16 cellular contexts compared by ENCODE assay signal in the genomic region with DNA sequence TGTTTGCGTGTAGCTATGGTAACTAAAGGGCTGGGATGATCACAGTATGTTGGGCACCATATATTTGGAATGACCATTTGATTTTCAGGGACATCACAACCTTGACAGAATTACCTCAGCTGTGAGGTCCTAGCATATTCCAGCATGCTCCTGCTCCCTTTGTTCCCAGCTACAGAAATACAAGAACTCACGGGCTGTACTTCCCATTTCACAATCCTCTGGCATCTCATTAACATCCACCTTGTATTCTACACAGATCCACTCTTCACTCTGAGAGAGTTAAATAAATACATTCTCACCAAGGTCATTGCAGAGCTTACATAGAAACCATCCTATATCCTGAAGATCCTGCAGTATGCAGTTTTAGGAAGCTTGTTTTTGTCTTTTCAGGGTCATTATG.
A peak's percentile ranks its signal among the peaks of the same experiment; 100 is the strongest.
DNase-seq lines count a peak whose midpoint lies in the region; ATAC-seq and TF ChIP-seq lines count a peak whose summit lies in the region.
"Had no signal": no experiment of that assay in that cellular context is flagged by ENCODE, and none has a peak within 500 bp of the region (broad histone marks: within the 10 kb centered on the region; RNA-seq: fewer than 3 reads in every experiment).

No MANE protein-coding gene starts in this region.

- no peaks in the 10 kb centered on the region for H3F3A ChIP-seq in GM23338 (replicated peaks; ENCODE audit: low read depth)

- no peak for TF ChIP-seq CTCF in GM23338 (conservative IDR thresholded peaks at IDR 0.05; ENCODE audit: low read depth in 2 of 2)
- no peak for TF ChIP-seq CTCF in dorsolateral prefrontal cortex (IDR thresholded peaks at IDR 0.05 in 54 of 56, conservative IDR thresholded peaks at IDR 0.05 in 2 of 56; ENCODE audit: low read depth in 1 of 56, partially characterized antibody in 56 of 56)

- ATAC-seq in GM23338 = no peak

- peaks cover 5% of the 10 kb centered on the region; the same call in 2 of the 3 replicates for H3K9me3 Mint-ChIP-seq in GM23338

- intact Hi-C loops in dorsolateral prefrontal cortex (cut with DNase I) = no loop called here

- H3K4me1 Mint-ChIP-seq in GM23338 = peaks cover 19% of the 10 kb centered on the region; the same call in 2 of the 3 replicates

- peaks cover 10% of the 10 kb centered on the region for H3K4me1 ChIP-seq in GM23338 (ENCODE audit: insufficient read depth)

- H3K9me2 ChIP-seq in GM23338 (ENCODE audit: insufficient read depth) = no peaks in the 10 kb centered on the region

- no peak overlapping the region for H3K27ac Mint-ChIP-seq in GM23338

- H3K4me3 ChIP-seq in GM23338 (no peak overlapping the region), SK-N-MC (peak overlapping the region; percentile 54), dorsolateral prefrontal cortex (no peak overlapping the region)
- H3K4me3 ChIP-seq: BLaER1 had no signal

- H3K36me3 Mint-ChIP-seq in GM23338 (ENCODE audit: low read depth) = no peaks in the 10 kb centered on the region

- H3K4me3 Mint-ChIP-seq in GM23338 = no peak overlapping the region
- H3K4me3 Mint-ChIP-seq: H9 had no signal

- no peaks in the 10 kb centered on the region for H4K20me1 ChIP-seq in GM23338 (replicated peaks; ENCODE audit: insufficient read depth)
- H4K20me1 ChIP-seq: BLaER1 had no signal

- H3K27me3 Mint-ChIP-seq in GM23338 (ENCODE audit: insufficient read depth, low read depth, poor library complexity) = no peaks in the 10 kb centered on the region

- H3K9ac ChIP-seq in SK-N-MC (ENCODE audit: insufficient read length) = no peak overlapping the region
- H3K9ac ChIP-seq: BLaER1 had no signal

- H3K27me3 ChIP-seq in GM23338 (ENCODE audit: insufficient read depth) = no peaks in the 10 kb centered on the region
- H3K27me3 ChIP-seq in dorsolateral prefrontal cortex = peaks cover 0 to 48% (median 0%) of the 10 kb centered on the region in 45 donors

- H3K36me3 ChIP-seq in GM23338 (ENCODE audit: insufficient read depth) (no peaks in the 10 kb centered on the region), SK-N-MC (ENCODE audit: insufficient read depth, low read length) (no peaks in the 10 kb centered on the region)
- H3K36me3 ChIP-seq: BLaER1 had no signal

- H3K9me3 ChIP-seq in SK-N-MC (ENCODE audit: low read depth, low read length) = no peaks in the 10 kb centered on the region
- H3K9me3 ChIP-seq: BLaER1 had no signal

- 0 out of 2 replicates have a peak overlapping the region, but pooled peaks have one; percentile 43 for H3K4me2 ChIP-seq in GM23338
- H3K4me2 ChIP-seq: BLaER1 had no signal

- no peak overlapping the region for H3K27ac ChIP-seq in GM23338 (ENCODE audit: low read depth)
- H3K27ac ChIP-seq in SK-N-MC = 0 out of 2 replicates have a peak overlapping the region, but pooled peaks have one; percentile 35
- peak overlapping the region in 2 of 59 donors; percentile 28 to 33 for H3K27ac ChIP-seq in dorsolateral prefrontal cortex
- H3K27ac ChIP-seq: BLaER1 had no signal

- DNase-seq in DMS53 (lab: John Stamatoyannopoulos, UW) (peak; percentile 47), DMS53 treated with DMSO at 0.1 percent for 48 hours (lab: John Stamatoyannopoulos, UW; ENCODE audit: unreplicated experiment) (no peak), GM23338 (ENCODE audit: low spot score) (no peak), SK-N-MC (ENCODE audit: low read depth, low spot score) (no peak), renal cortical epithelial cell (ENCODE audit: low read depth) (peak; percentile 11), NCI-H1105 (lab: John Stamatoyannopoulos, UW) (no peak), NCI-H187 treated with DMSO at 0.1 percent for 48 hours (lab: John Stamatoyannopoulos, UW) (no peak), dorsolateral prefrontal cortex (no peak)
- DNase-seq: AML-193, Calu3, DMS 273 treated with DMSO at 0.1 percent for 48 hours, DMS79 treated with DMSO at 0.1 percent for 48 hours, EL, GOT3, H9 had no signal

- H3K79me2 ChIP-seq in GM23338 (replicated peaks; ENCODE audit: insufficient read depth) = no peaks in the 10 kb centered on the region

- H2AFZ ChIP-seq in GM23338 = no peak overlapping the region

TF ChIP-seq in GM23338, 12 proteins besides CTCF, POLR2A, EP300 and RAD21 (continues in another document):
- TF ChIP-seq EZH2 (IDR thresholded peaks at IDR 0.05; ENCODE audit: low read depth, unreplicated experiment) = no peak
- no peak for TF ChIP-seq POLR2AphosphoS5 (IDR thresholded peaks at IDR 0.05; ENCODE audit: low read depth)
- TF ChIP-seq ZNF331 (CRISPR knock-in tag; IDR thresholded peaks at IDR 0.05; ENCODE audit: low read depth) = no peak
- TF ChIP-seq, protein P1, sequence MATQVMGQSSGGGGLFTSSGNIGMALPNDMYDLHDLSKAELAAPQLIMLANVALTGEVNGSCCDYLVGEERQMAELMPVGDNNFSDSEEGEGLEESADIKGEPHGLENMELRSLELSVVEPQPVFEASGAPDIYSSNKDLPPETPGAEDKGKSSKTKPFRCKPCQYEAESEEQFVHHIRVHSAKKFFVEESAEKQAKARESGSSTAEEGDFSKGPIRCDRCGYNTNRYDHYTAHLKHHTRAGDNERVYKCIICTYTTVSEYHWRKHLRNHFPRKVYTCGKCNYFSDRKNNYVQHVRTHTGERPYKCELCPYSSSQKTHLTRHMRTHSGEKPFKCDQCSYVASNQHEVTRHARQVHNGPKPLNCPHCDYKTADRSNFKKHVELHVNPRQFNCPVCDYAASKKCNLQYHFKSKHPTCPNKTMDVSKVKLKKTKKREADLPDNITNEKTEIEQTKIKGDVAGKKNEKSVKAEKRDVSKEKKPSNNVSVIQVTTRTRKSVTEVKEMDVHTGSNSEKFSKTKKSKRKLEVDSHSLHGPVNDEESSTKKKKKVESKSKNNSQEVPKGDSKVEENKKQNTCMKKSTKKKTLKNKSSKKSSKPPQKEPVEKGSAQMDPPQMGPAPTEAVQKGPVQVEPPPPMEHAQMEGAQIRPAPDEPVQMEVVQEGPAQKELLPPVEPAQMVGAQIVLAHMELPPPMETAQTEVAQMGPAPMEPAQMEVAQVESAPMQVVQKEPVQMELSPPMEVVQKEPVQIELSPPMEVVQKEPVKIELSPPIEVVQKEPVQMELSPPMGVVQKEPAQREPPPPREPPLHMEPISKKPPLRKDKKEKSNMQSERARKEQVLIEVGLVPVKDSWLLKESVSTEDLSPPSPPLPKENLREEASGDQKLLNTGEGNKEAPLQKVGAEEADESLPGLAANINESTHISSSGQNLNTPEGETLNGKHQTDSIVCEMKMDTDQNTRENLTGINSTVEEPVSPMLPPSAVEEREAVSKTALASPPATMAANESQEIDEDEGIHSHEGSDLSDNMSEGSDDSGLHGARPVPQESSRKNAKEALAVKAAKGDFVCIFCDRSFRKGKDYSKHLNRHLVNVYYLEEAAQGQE (IDR thresholded peaks at IDR 0.05; ENCODE audit: unreplicated experiment) = no peak
- TF ChIP-seq ZNF114 (CRISPR knock-in tag; IDR thresholded peaks at IDR 0.05) = no peak
- TF ChIP-seq, protein P2, sequence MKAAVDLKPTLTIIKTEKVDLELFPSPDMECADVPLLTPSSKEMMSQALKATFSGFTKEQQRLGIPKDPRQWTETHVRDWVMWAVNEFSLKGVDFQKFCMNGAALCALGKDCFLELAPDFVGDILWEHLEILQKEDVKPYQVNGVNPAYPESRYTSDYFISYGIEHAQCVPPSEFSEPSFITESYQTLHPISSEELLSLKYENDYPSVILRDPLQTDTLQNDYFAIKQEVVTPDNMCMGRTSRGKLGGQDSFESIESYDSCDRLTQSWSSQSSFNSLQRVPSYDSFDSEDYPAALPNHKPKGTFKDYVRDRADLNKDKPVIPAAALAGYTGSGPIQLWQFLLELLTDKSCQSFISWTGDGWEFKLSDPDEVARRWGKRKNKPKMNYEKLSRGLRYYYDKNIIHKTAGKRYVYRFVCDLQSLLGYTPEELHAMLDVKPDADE (IDR thresholded peaks at IDR 0.05) = no peak
- TF ChIP-seq EZH2phosphoT487 (IDR thresholded peaks at IDR 0.05; ENCODE audit: unreplicated experiment) = no peak

Comparison
In these comparisons a context has a peak if more than half of its experiments do, and no peak if none do; other contexts are left out.
1. DNase-seq: peak in DMS53 (single experiment) and renal cortical epithelial cell (single experiment); none in DMS53 treated with DMSO at 0.1 percent for 48 hours (single experiment), GM23338 (single experiment), SK-N-MC (single experiment), NCI-H1105 (single experiment), NCI-H187 treated with DMSO at 0.1 percent for 48 hours (single experiment) and dorsolateral prefrontal cortex (0 of 10).